Comparison of ENCODE assay signal across 21 cellular contexts in genomic region chr9:91383577-91383976, GRCh38.
"Had no signal": no experiment of that assay in that cellular context is flagged by ENCODE, and none has a peak within 500 bp of the region (broad histone marks: within the 10 kb centered on the region; RNA-seq: fewer than 3 reads in every experiment).

No MANE protein-coding gene starts in this region.

- H3K27ac ChIP-seq: RWPE1 had no signal

- FAIRE-seq: HepG2 had no signal

- H3K9me3 ChIP-seq: MG63 had no signal

- H3K36me3 ChIP-seq: MG63 had no signal

- H3K4me3 ChIP-seq: MG63 had no signal

- DNase-seq: IMR-90, Karpas-422, KG1, MG63, NCI-H1092, NCI-H1105 treated with DMSO at 0.1 percent for 48 hours, NCI-H1436, NCI-H187, NCI-H2029, NCI-H2081 treated with DMSO at 0.1 percent for 48 hours, NCI-H2171, NCI-H226, NCI-H446, NCI-H510A, NCI-H524 treated with DMSO at 0.1 percent for 48 hours, NCI-H69, NCI-H774, SHP77 had no signal

- ATAC-seq: HepG2, SK-N-SH treated with all-trans-retinoic acid at 6 μM for 48 hours had no signal
